9 cellular contexts compared by ENCODE assay signal in the genomic region with DNA sequence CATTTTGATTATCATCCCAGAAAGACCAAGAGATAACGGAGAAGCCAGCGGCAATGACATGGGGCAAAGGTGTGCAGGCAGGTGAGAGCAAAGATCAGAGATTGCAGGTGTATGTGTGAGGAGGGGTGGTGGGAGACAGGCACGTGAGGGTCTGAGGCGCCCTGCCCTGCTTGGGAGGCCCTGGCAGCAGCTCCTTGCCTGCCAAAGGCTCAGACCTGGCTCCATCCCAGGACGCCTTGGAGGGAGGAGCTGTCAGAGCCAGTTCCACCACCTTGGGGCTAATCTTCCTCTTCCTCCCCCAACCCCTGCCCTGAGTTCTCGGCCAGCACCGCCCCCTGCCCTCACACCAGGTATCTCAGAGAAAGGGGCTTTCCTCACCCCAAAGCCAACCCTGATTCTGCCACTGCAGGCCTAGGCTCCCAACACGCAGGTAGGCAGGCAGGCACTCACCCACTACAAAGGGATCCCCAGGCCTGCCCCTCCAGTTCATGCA. TPM values are rescaled to one million over a fixed set of nuclear protein-coding genes. Genes with fewer than 3 reads are reported as not detected.
A peak's percentile ranks its signal among the peaks of the same experiment; 100 is the strongest.
DNase-seq lines count a peak whose midpoint lies in the region; ATAC-seq and TF ChIP-seq lines count a peak whose summit lies in the region.
"Had no signal": no experiment of that assay in that cellular context is flagged by ENCODE, and none has a peak within 500 bp of the region (broad histone marks: within the 10 kb centered on the region; RNA-seq: fewer than 3 reads in every experiment).

No MANE protein-coding gene starts in this region.

- H3K36me3 Mint-ChIP-seq in activated naive CD4-positive, alpha-beta T cell treated with anti-CD3 and anti-CD28 coated beads, Interleukin-2, amount 50 U/mL, for 24 hours: no peaks in the 10 kb centered on the region
- no peaks in the 10 kb centered on the region for H3K36me3 Mint-ChIP-seq in activated naive CD8-positive, alpha-beta T cell treated with anti-CD3 and anti-CD28 coated beads for 36 hours

- intact Hi-C loops in lower leg skin (cut with DNase I; ENCODE audit: low total_unique reads): no loop called here
- intact Hi-C loops in upper lobe of right lung (cut with DNase I): no loop called here

- peak; percentile 37 for ATAC-seq in upper lobe of right lung

- H3K4me3 Mint-ChIP-seq in activated naive CD4-positive, alpha-beta T cell treated with anti-CD3 and anti-CD28 coated beads, Interleukin-2, amount 50 U/mL, for 24 hours: peak overlapping the region; percentile 91
- H3K4me3 Mint-ChIP-seq in activated naive CD8-positive, alpha-beta T cell treated with anti-CD3 and anti-CD28 coated beads for 36 hours: no peak overlapping the region

- 48 to 66% methylated on average over 8 of the region's 8 CpGs for WGBS in lower leg skin, 2 donors

- H3K9me3 Mint-ChIP-seq in activated naive CD4-positive, alpha-beta T cell treated with anti-CD3 and anti-CD28 coated beads, Interleukin-2, amount 50 U/mL, for 24 hours: no peaks in the 10 kb centered on the region
- H3K9me3 Mint-ChIP-seq in activated naive CD8-positive, alpha-beta T cell treated with anti-CD3 and anti-CD28 coated beads for 36 hours: no peaks in the 10 kb centered on the region

- peaks cover 11% of the 10 kb centered on the region for H3K36me3 ChIP-seq in upper lobe of right lung
- H3K36me3 ChIP-seq: cardiac muscle cell had no signal

- no peaks in the 10 kb centered on the region for H3K9me3 ChIP-seq in upper lobe of right lung

- TF ChIP-seq CTCF in lower leg skin (IDR thresholded peaks at IDR 0.05): no peak
- TF ChIP-seq CTCF in upper lobe of right lung (IDR thresholded peaks at IDR 0.05): no peak

- H3K4me3 ChIP-seq in lower leg skin (ENCODE audit: low read depth, poor library complexity, severe bottlenecking): peak overlapping the region; percentile 4
- H3K4me3 ChIP-seq in upper lobe of right lung: peak overlapping the region; percentile 72
- H3K4me3 ChIP-seq: cardiac muscle cell had no signal

- peaks cover 18% of the 10 kb centered on the region for H3K4me1 ChIP-seq in upper lobe of right lung

- no peaks in the 10 kb centered on the region for H3K27me3 ChIP-seq in upper lobe of right lung
- H3K27me3 ChIP-seq: cardiac muscle cell had no signal

- H3K4me1 Mint-ChIP-seq in activated naive CD4-positive, alpha-beta T cell treated with anti-CD3 and anti-CD28 coated beads, Interleukin-2, amount 50 U/mL, for 24 hours: peaks cover 51% of the 10 kb centered on the region
- peaks cover 34% of the 10 kb centered on the region for H3K4me1 Mint-ChIP-seq in activated naive CD8-positive, alpha-beta T cell treated with anti-CD3 and anti-CD28 coated beads for 36 hours

- peak overlapping the region; percentile 88 for H3K27ac Mint-ChIP-seq in activated naive CD4-positive, alpha-beta T cell treated with anti-CD3 and anti-CD28 coated beads, Interleukin-2, amount 50 U/mL, for 24 hours
- H3K27ac Mint-ChIP-seq in activated naive CD8-positive, alpha-beta T cell treated with anti-CD3 and anti-CD28 coated beads for 36 hours: peak overlapping the region; percentile 88

- no peaks in the 10 kb centered on the region for H3K27me3 Mint-ChIP-seq in activated naive CD4-positive, alpha-beta T cell treated with anti-CD3 and anti-CD28 coated beads, Interleukin-2, amount 50 U/mL, for 24 hours
- H3K27me3 Mint-ChIP-seq in activated naive CD8-positive, alpha-beta T cell treated with anti-CD3 and anti-CD28 coated beads for 36 hours: no peaks in the 10 kb centered on the region

- H3K27ac ChIP-seq in upper lobe of right lung: peak overlapping the region; percentile 83
- H3K27ac ChIP-seq: cardiac muscle cell had no signal

- TF ChIP-seq POLR2A in lower leg skin (IDR thresholded peaks at IDR 0.05): no peak

- no peak for DNase-seq in activated naive CD4-positive, alpha-beta T cell treated with anti-CD3 and anti-CD28 coated beads, Interleukin-2, amount 50 U/mL, for 16 hours
- DNase-seq in activated naive CD8-positive, alpha-beta T cell treated with anti-CD3 and anti-CD28 coated beads for 36 hours: peak; percentile 17
- DNase-seq in lower leg skin (ENCODE audit: low spot score in 2 of 2) (no peak), upper lobe of right lung (peak; percentile 87), NCI-H226 (no peak), NCI-H748 (lab: John Stamatoyannopoulos, UW; ENCODE audit: unreplicated experiment) (no peak)
- no peak for DNase-seq in NK-92 treated with Interleukin-12 subunit alpha and Interleukin-12 subunit beta, amount 100 ng/mL, for 24 hours (lab: John Stamatoyannopoulos, UW)

RNA-seq across cellular contexts. Expression of a gene that starts 2.0 kb away (rescaled TPM):
- 1 to 10 TPM; 2.3 to 2.9 TPM for total RNA-seq in activated naive CD8-positive, alpha-beta T cell treated with anti-CD3 and anti-CD28 coated beads for 36 hours
- total RNA-seq in lower leg skin (1,000 to 10,000 TPM in 2 of 4 donors, 100 to 1,000 TPM in 2; 728 to 1,697 (median 1,073) TPM), upper lobe of right lung (352 TPM)

RNA-seq across cellular contexts. Expression of a gene that starts 28.3 kb away (rescaled TPM):
- 10 to 100 TPM; 80.8 to 82.2 TPM for total RNA-seq in activated naive CD8-positive, alpha-beta T cell treated with anti-CD3 and anti-CD28 coated beads for 36 hours
- total RNA-seq in lower leg skin: 10 to 100 TPM; 26.2 to 40.2 (median 31.5) TPM
- 36.4 TPM for total RNA-seq in upper lobe of right lung

RNA-seq across cellular contexts. Expression of a gene that starts 43.1 kb away (rescaled TPM):
- not detected for total RNA-seq in activated naive CD8-positive, alpha-beta T cell treated with anti-CD3 and anti-CD28 coated beads for 36 hours
- 10 to 100 TPM in 2 of 4 donors, 1 to 10 TPM in 2; 2.7 to 20.7 (median 9.6) TPM for total RNA-seq in lower leg skin
- total RNA-seq in upper lobe of right lung: 2.4 TPM

Comparison
In these comparisons a context has a peak if more than half of its experiments do, and no peak if none do; other contexts are left out.
1. DNase-seq: peak in activated naive CD8-positive, alpha-beta T cell treated with anti-CD3 and anti-CD28 coated beads for 36 hours (single experiment) and upper lobe of right lung (single experiment); none in activated naive CD4-positive, alpha-beta T cell treated with anti-CD3 and anti-CD28 coated beads, Interleukin-2, amount 50 U/mL, for 16 hours (single experiment), lower leg skin (0 of 2), NCI-H226 (single experiment), NK-92 treated with Interleukin-12 subunit alpha and Interleukin-12 subunit beta, amount 100 ng/mL, for 24 hours (single experiment) and NCI-H748 (single experiment).
2. RNA of a gene that starts 2.0 kb away (total RNA-seq): 728 to 1,697 TPM in lower leg skin and 352 TPM in upper lobe of right lung (single experiment); 2.3 to 2.9 TPM in activated naive CD8-positive, alpha-beta T cell treated with anti-CD3 and anti-CD28 coated beads for 36 hours; every median in the first group is over 10 times any median in the second.